ENCODE assay signal across 22 cellular contexts in the genomic region with DNA sequence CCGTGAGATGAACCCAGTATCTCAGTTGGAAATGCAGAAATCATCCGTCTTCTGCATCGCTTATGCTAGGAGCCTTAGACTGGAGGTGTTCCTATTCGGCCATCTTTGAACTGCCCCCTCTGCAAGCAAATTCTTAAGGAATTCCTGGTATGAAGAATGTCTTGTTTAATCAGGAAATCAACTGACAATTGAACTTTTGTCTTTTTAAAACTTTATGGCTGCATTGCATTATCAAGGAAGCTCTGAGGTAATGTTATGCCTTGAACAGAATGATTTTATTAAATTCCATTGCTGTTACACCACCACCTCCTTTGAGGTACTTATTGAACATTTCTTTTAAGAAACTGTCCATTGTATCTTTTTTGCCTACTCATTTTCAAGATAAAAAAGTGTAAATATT.
DNase-seq lines count a peak whose midpoint lies in the region; ATAC-seq, FAIRE-seq and TF ChIP-seq lines count a peak whose summit lies in the region.
"Had no signal": no experiment of that assay in that cellular context is flagged by ENCODE, and none has a peak within 500 bp of the region (broad histone marks: within the 10 kb centered on the region; RNA-seq: fewer than 3 reads in every experiment).

No MANE protein-coding gene starts in this region.

- FAIRE-seq in urothelium cell line (lab: Jason Lieb, UNC) = no peak

- ATAC-seq in RWPE2 (ENCODE audit: low read depth) = peak; percentile 67
- ATAC-seq in GM18858 (IDR thresholded peaks at IDR 0.05; ENCODE audit: unreplicated experiment) = no peak
- ATAC-seq: HCT116 had no signal

- H3K36me3 Mint-ChIP-seq in MCF 10A (ENCODE audit: insufficient read depth, unreplicated experiment) = no peaks in the 10 kb centered on the region
- no peaks in the 10 kb centered on the region for H3K36me3 Mint-ChIP-seq in endodermal cell (ENCODE audit: low read depth)

- BruUV-seq in mammary epithelial cell (replicated peaks; lab: Mats Ljungman, UMichigan) = no TSS peak
- BruUV-seq in MCF 10A (replicated peaks; lab: Mats Ljungman, UMichigan) = no TSS peak

- H3K4me1 Mint-ChIP-seq in MCF 10A (ENCODE audit: insufficient read depth, unreplicated experiment) (no peaks in the 10 kb centered on the region), endodermal cell (no peaks in the 10 kb centered on the region)
- H3K4me1 Mint-ChIP-seq: B cell had no signal

- no peak overlapping the region for H3K4me2 ChIP-seq in mammary epithelial cell (ENCODE audit: insufficient read depth, low read depth, low read length)

- peaks cover 11% of the 10 kb centered on the region for H3K9me3 ChIP-seq in mammary epithelial cell (replicated peaks; ENCODE audit: insufficient read depth, low read length)
- H3K9me3 ChIP-seq in RWPE2 (ENCODE audit: severe bottlenecking) = no peaks in the 10 kb centered on the region
- H3K9me3 ChIP-seq in endodermal cell (ENCODE audit: control insufficient read depth, low read length) = peaks cover 7% of the 10 kb centered on the region

- H3K79me2 ChIP-seq in mammary epithelial cell (ENCODE audit: insufficient read depth, low read length) = no peaks in the 10 kb centered on the region

- H3K4me3 ChIP-seq in mammary epithelial cell (replicated peaks in 1 of 3; ENCODE audit: insufficient read depth in 1 of 3, low read depth in 2 of 3, low read length in 3 of 3) = no peak overlapping the region
- H3K4me3 ChIP-seq in RWPE2 (ENCODE audit: severe bottlenecking) = no peak overlapping the region
- H3K4me3 ChIP-seq in endodermal cell (ENCODE audit: low read length) = no peak overlapping the region

- H3K4me1 ChIP-seq in mammary epithelial cell (ENCODE audit: insufficient read depth, low read length) = no peaks in the 10 kb centered on the region
- H3K4me1 ChIP-seq in RWPE2 (ENCODE audit: insufficient read depth, poor library complexity, severe bottlenecking) = peaks cover 12% of the 10 kb centered on the region
- H3K4me1 ChIP-seq in endodermal cell (ENCODE audit: control insufficient read depth, insufficient read depth, low read length) = no peaks in the 10 kb centered on the region

- H3K27ac Mint-ChIP-seq in MCF 10A (ENCODE audit: low read depth, unreplicated experiment) (no peak overlapping the region), endodermal cell (no peak overlapping the region)
- H3K27ac Mint-ChIP-seq: B cell had no signal

- no peaks in the 10 kb centered on the region for H4K20me1 ChIP-seq in mammary epithelial cell (ENCODE audit: insufficient read depth, low read length)

- POLR2A ChIA-PET in MCF 10A (lab: Yijun Ruan, JAX) = no interaction called here

- dilution Hi-C loops in mammary epithelial cell (cut with HindIII; ENCODE audit: low sequenced_read_pairs) = no loop called here

- H2AFZ ChIP-seq in mammary epithelial cell (ENCODE audit: low read depth, low read length) = no peak overlapping the region

- 18% methylated on average over 4 of the region's 4 CpGs for WGBS in mammary epithelial cell (ENCODE audit: low coverage, missing lambda C conversion rate)
- WGBS in endodermal cell (ENCODE audit: insufficient coverage in 1 of 2, insufficient read length in 1 of 2), 2 experiments = 95 to 96% methylated on average over 4 of the region's 4 CpGs

- TF ChIP-seq CTCF in mammary epithelial cell (conservative IDR thresholded peaks at IDR 0.05 in 1 of 2, IDR thresholded peaks at IDR 0.05 in 1 of 2; ENCODE audit: extremely low read depth in 1 of 2, insufficient read depth in 1 of 2, low read depth in 1 of 2, low read length in 2 of 2) (no peak), MCF 10A (IDR thresholded peaks at IDR 0.05; ENCODE audit: unreplicated experiment) (no peak), RWPE2 (IDR thresholded peaks at IDR 0.05; ENCODE audit: poor library complexity, severe bottlenecking) (no peak), endodermal cell (conservative IDR thresholded peaks at IDR 0.05) (no peak)

- no peak overlapping the region for H3K9ac ChIP-seq in mammary epithelial cell (ENCODE audit: insufficient read depth, low read length)
- no peak overlapping the region for H3K9ac ChIP-seq in endodermal cell (ENCODE audit: extremely low read depth, low read length, poor library complexity, severe bottlenecking)

- H3K27me3 ChIP-seq in mammary epithelial cell (ENCODE audit: insufficient read depth, low read length) = no peaks in the 10 kb centered on the region
- H3K27me3 ChIP-seq in RWPE2 (ENCODE audit: insufficient read depth, poor library complexity, severe bottlenecking) = no peaks in the 10 kb centered on the region
- no peaks in the 10 kb centered on the region for H3K27me3 ChIP-seq in endodermal cell (ENCODE audit: control insufficient read depth, insufficient read depth, low read length, poor library complexity, severe bottlenecking)

- no peak overlapping the region for H3K4me3 Mint-ChIP-seq in MCF 10A (ENCODE audit: unreplicated experiment)
- no peak overlapping the region for H3K4me3 Mint-ChIP-seq in endodermal cell
- H3K4me3 Mint-ChIP-seq: B cell had no signal

- intact Hi-C loops in mammary epithelial cell (cut with micrococcal nuclease) (no loop called here), MCF 10A (cut with micrococcal nuclease) (no loop called here)

- DNase-seq in mammary epithelial cell (peak; percentile 1), MCF 10A (ENCODE audit: unreplicated experiment) (no peak), RWPE2 (ENCODE audit: low spot score) (no peak), iris pigment epithelial cell (ENCODE audit: low read depth) (peak; percentile 3), urothelium cell line (ENCODE audit: low spot score) (peak; percentile 55), endodermal cell (no peak), NCI-H1092 treated with DMSO at 0.1 percent for 48 hours (lab: John Stamatoyannopoulos, UW) (no peak)
- DNase-seq: DMS153, GDM1, KBM-7, NCI-H1417, NCI-H187, NCI-H2107, NCI-H2227 treated with DMSO at 0.1 percent for 48 hours, NCI-H524, NCI-H82, RPMI8226, SIG-M5 had no signal

- H3K27ac ChIP-seq in mammary epithelial cell (ENCODE audit: insufficient read depth, low read depth, low read length) (no peak overlapping the region), RWPE2 (ENCODE audit: poor library complexity, severe bottlenecking) (peak overlapping the region; percentile 48), endodermal cell (ENCODE audit: low read depth, low read length) (no peak overlapping the region)
- H3K27ac ChIP-seq: 22Rv1 had no signal

- H3K36me3 ChIP-seq in mammary epithelial cell (ENCODE audit: insufficient read depth, low read length) (no peaks in the 10 kb centered on the region), RWPE2 (ENCODE audit: low read depth) (no peaks in the 10 kb centered on the region; the same call in 1 of the 2 replicates), endodermal cell (ENCODE audit: control insufficient read depth, insufficient read depth, low read length) (no peaks in the 10 kb centered on the region)

- H3K27me3 Mint-ChIP-seq in MCF 10A (ENCODE audit: insufficient read depth, unreplicated experiment) (no peaks in the 10 kb centered on the region), endodermal cell (ENCODE audit: insufficient read depth) (no peaks in the 10 kb centered on the region)
- H3K27me3 Mint-ChIP-seq: B cell had no signal

- in situ Hi-C loops in mammary epithelial cell (cut with MboI; ENCODE audit: low sequenced_read_pairs in 2 of 2) = no loop called here

- CTCF ChIA-PET in mammary epithelial cell (lab: Charles Lee; ENCODE audit: low non-redundant PET) = no interaction called here
- CTCF ChIA-PET in MCF 10A (lab: Yijun Ruan, JAX) = no interaction called here

- H3K9me3 Mint-ChIP-seq in MCF 10A (ENCODE audit: unreplicated experiment) (no peaks in the 10 kb centered on the region), endodermal cell (peaks cover 17% of the 10 kb centered on the region)

Comparison
In these comparisons a context has a peak if more than half of its experiments do, and no peak if none do; other contexts are left out.
1. DNase-seq: peak in mammary epithelial cell (single experiment), iris pigment epithelial cell (single experiment) and urothelium cell line (single experiment); none in MCF 10A (single experiment), RWPE2 (single experiment), endodermal cell (single experiment) and NCI-H1092 treated with DMSO at 0.1 percent for 48 hours (single experiment).